21 cellular contexts compared by ENCODE assay signal in the genomic region with DNA sequence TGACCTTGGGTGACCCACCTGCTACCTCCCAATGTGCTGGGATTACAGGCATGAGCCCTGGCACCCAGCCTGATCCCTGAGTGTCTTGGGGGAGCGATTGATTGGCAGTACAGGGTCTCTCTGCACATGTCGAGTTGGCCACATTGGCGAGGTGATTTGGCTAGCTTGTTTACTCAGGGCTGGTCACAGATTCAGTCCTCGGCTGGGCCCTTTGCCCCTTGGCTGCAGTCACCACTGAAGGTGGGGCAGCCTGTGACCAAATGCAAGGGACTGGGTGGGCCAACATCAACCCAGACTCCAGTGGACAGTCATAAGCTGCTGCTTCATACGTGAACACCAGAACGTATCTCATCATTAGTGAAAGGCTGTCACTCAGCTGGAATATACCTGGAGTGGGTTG.
A peak's percentile ranks its signal among the peaks of the same experiment; 100 is the strongest.
DNase-seq lines count a peak whose midpoint lies in the region; ATAC-seq and TF ChIP-seq lines count a peak whose summit lies in the region.
"Had no signal": no experiment of that assay in that cellular context is flagged by ENCODE, and none has a peak within 500 bp of the region (broad histone marks: within the 10 kb centered on the region; RNA-seq: fewer than 3 reads in every experiment).

No MANE protein-coding gene starts in this region.

- POLR2A ChIA-PET in Caco-2 (lab: Charles Lee), result no interaction called here

- TF ChIP-seq CTCF in Caco-2 (IDR thresholded peaks at IDR 0.05; ENCODE audit: insufficient read depth in 1 of 2, low read depth in 1 of 2, low read length in 1 of 2, severe bottlenecking in 1 of 2, unreplicated experiment in 1 of 2) (no peak), H9 (conservative IDR thresholded peaks at IDR 0.05) (no peak), psoas muscle (IDR thresholded peaks at IDR 0.05) (no peak)

- H3K4me2 ChIP-seq in H9 (ENCODE audit: insufficient read depth, insufficient read length, low read length), result no peak overlapping the region
- H3K4me2 ChIP-seq: PC-9 had no signal

- H3K79me1 ChIP-seq in H9 (ENCODE audit: insufficient read depth, low read depth, low read length, poor library complexity, severe bottlenecking), result no peaks in the 10 kb centered on the region

- no peak overlapping the region for H3K18ac ChIP-seq in H9 (ENCODE audit: insufficient read length, low read depth, low read length)

- ATAC-seq in memory B cell (ENCODE audit: low read depth) (no peak), psoas muscle (no peak), GM18870 (IDR thresholded peaks at IDR 0.05; ENCODE audit: unreplicated experiment) (no peak)

- H3K27me3 ChIP-seq in Caco-2 (replicated peaks; ENCODE audit: control insufficient read depth, insufficient read depth, low read length) (no peaks in the 10 kb centered on the region), H9 (ENCODE audit: insufficient read depth, low read length) (no peaks in the 10 kb centered on the region), psoas muscle (ENCODE audit: insufficient read depth in 3 of 3, low read length in 2 of 3) (no peaks in the 10 kb centered on the region)
- H3K27me3 ChIP-seq: MG63 had no signal

- no peak overlapping the region for H2BK20ac ChIP-seq in H9 (ENCODE audit: low read depth, low read length, poor library complexity, severe bottlenecking)

- H3K79me2 ChIP-seq in H9 (ENCODE audit: insufficient read depth, low read length), result no peaks in the 10 kb centered on the region; the same call in 1 of the 2 replicates

- H3K36me3 Mint-ChIP-seq in Caco-2 (ENCODE audit: insufficient read depth, unreplicated experiment) (peaks cover 7% of the 10 kb centered on the region), H9 (ENCODE audit: insufficient read depth in 1 of 3, low read depth in 3 of 3) (peaks cover 60 to 90% (median 87%) of the 10 kb centered on the region in 3 experiments), memory B cell (peaks cover 37% of the 10 kb centered on the region)

- no peak overlapping the region for H2AFZ ChIP-seq in H9 (ENCODE audit: low read length)
- H2AFZ ChIP-seq: PC-9 had no signal

- no peak overlapping the region for H2BK15ac ChIP-seq in H9 (ENCODE audit: low read depth, low read length)

- no peak overlapping the region for H2AK5ac ChIP-seq in H9 (ENCODE audit: insufficient read length, low read length)

- H3K9me3 Mint-ChIP-seq in Caco-2 (ENCODE audit: unreplicated experiment) (no peaks in the 10 kb centered on the region), H9 (no peaks in the 10 kb centered on the region), memory B cell (no peaks in the 10 kb centered on the region)

- H4K5ac ChIP-seq in H9 (ENCODE audit: insufficient read length, low read depth, low read length), result no peak overlapping the region

- DNase-seq in Caco-2 (no peak), H9 (no peak), memory B cell (ENCODE audit: low spot score in 2 of 2) (no peak), psoas muscle (no peak), NCI-H1105 treated with DMSO at 0.1 percent for 48 hours (lab: John Stamatoyannopoulos, UW) (no peak), iPS-NIHi7 (ENCODE audit: extremely low spot score) (no peak), posterior vena cava (ENCODE audit: low spot score) (no peak)
- DNase-seq: COR-L47, GDM1, Kasumi-1, MG63, NCI-H1436 treated with DMSO at 0.1 percent for 48 hours, NCI-H1930, NCI-H2227 treated with DMSO at 0.1 percent for 48 hours, NCI-H510A, NCI-H748 treated with DMSO at 0.1 percent for 48 hours, PC-9, RPMI8226, SHP77 had no signal

- H2BK120ac ChIP-seq in H9 (ENCODE audit: low read depth, low read length, poor library complexity, severe bottlenecking), result no peak overlapping the region

- CTCF ChIA-PET in Caco-2 (lab: Charles Lee), result no interaction called here

- no peak overlapping the region for H3K9ac ChIP-seq in H9 (ENCODE audit: extremely low read depth, insufficient read length, low read length)

- H3K4me1 Mint-ChIP-seq in Caco-2 (ENCODE audit: low read depth, unreplicated experiment) (no peaks in the 10 kb centered on the region), H9 (peaks cover 6 to 7% of the 10 kb centered on the region in 2 experiments), memory B cell (peaks cover 9% of the 10 kb centered on the region)

- H4K8ac ChIP-seq in H9 (replicated peaks; ENCODE audit: insufficient read length, low read depth, low read length), result no peak overlapping the region

- no CpG with 5 or more reads among the region's 6 CpGs for WGBS in H9 (ENCODE audit: extremely low coverage, insufficient read length, low lambda C conversion rate)
- 44 to 60% (median 48%) methylated on average over 6 of the region's 6 CpGs for whole genome bisulfite sequencing in psoas muscle, 3 donors

- H4K20me1 ChIP-seq in H9 (ENCODE audit: control insufficient read depth, insufficient read depth, insufficient read length), result no peaks in the 10 kb centered on the region

- no peak overlapping the region for H3K4me3 Mint-ChIP-seq in Caco-2 (ENCODE audit: unreplicated experiment)
- no peak overlapping the region for H3K4me3 Mint-ChIP-seq in H9
- H3K4me3 Mint-ChIP-seq in memory B cell, result no peak overlapping the region

- H3K27me3 Mint-ChIP-seq in Caco-2 (ENCODE audit: insufficient read depth, unreplicated experiment) (no peaks in the 10 kb centered on the region), H9 (ENCODE audit: low read depth) (no peaks in the 10 kb centered on the region), memory B cell (no peaks in the 10 kb centered on the region)

- no peaks in the 10 kb centered on the region for H3K9me3 ChIP-seq in Caco-2
- no peaks in the 10 kb centered on the region for H3K9me3 ChIP-seq in H9 (ENCODE audit: control insufficient read depth, low read depth, low read length)
- H3K9me3 ChIP-seq in psoas muscle, result no peaks in the 10 kb centered on the region
- H3K9me3 ChIP-seq: MG63 had no signal

- no peak overlapping the region for H3K56ac ChIP-seq in H9 (ENCODE audit: insufficient read length, low read depth, low read length)

- H3K4me1 ChIP-seq in Caco-2 (no peaks in the 10 kb centered on the region), H9 (ENCODE audit: insufficient read depth, low read length) (no peaks in the 10 kb centered on the region), psoas muscle (peaks cover 21% of the 10 kb centered on the region)

- no TSS peak for BruUV-seq in Caco-2 (replicated peaks; lab: Mats Ljungman, UMichigan)

- no peak overlapping the region for H3K23ac ChIP-seq in H9 (ENCODE audit: insufficient read length, low read depth, low read length)

- H2BK12ac ChIP-seq in H9 (ENCODE audit: insufficient read length, low read depth, low read length), result no peak overlapping the region

- no peaks in the 10 kb centered on the region for H3K23me2 ChIP-seq in H9 (ENCODE audit: insufficient read length, low read depth, low read length, poor library complexity, severe bottlenecking)

- H2BK5ac ChIP-seq in H9 (ENCODE audit: insufficient read length, low read length), result no peak overlapping the region

- H3K14ac ChIP-seq in H9 (ENCODE audit: insufficient read depth, low read length), result no peak overlapping the region

- H3K27ac Mint-ChIP-seq in Caco-2 (ENCODE audit: unreplicated experiment) (peak overlapping the region; percentile 20), H9 (peak overlapping the region in 2 of 3 experiments; percentile 44 to 76; a peak in 4 of 7 replicates), memory B cell (peak overlapping the region; percentile 67)

- no peak overlapping the region for H3K4me3 ChIP-seq in Caco-2 (ENCODE audit: low read depth, low read length)
- H3K4me3 ChIP-seq in psoas muscle, result no peak overlapping the region
- H3K4me3 ChIP-seq: MG63, PC-9, SK-N-MC had no signal

- H3K4ac ChIP-seq in H9 (ENCODE audit: low read depth, low read length), result no peak overlapping the region

- no peak overlapping the region for H3T11ph ChIP-seq in H9 (ENCODE audit: low read length)

- H3K36me3 ChIP-seq in Caco-2 (ENCODE audit: control insufficient read depth, insufficient read depth, low read length), result no peaks in the 10 kb centered on the region
- peaks cover 0 to 59% of the 10 kb centered on the region in 2 donors for H3K36me3 ChIP-seq in psoas muscle (ENCODE audit: insufficient read depth in 1 of 2, low read depth in 1 of 2)

- H4K91ac ChIP-seq in H9 (ENCODE audit: insufficient read length, low read depth, low read length), result no peak overlapping the region

- H3K27ac ChIP-seq in H9 (ENCODE audit: insufficient read length, low read depth, low read length) (no peak overlapping the region), psoas muscle (peak overlapping the region; percentile 0)
- H3K27ac ChIP-seq: PC-9, SK-N-MC had no signal

- intact Hi-C loops in Caco-2 (cut with micrococcal nuclease; ENCODE audit: unreplicated experiment), result no loop called here
- intact Hi-C loops in psoas muscle (cut with DNase I), result no loop called here
- intact Hi-C loops in posterior vena cava (cut with DNase I), result no loop called here
